ENCODE assay signal across 8 cellular contexts in the genomic region with DNA sequence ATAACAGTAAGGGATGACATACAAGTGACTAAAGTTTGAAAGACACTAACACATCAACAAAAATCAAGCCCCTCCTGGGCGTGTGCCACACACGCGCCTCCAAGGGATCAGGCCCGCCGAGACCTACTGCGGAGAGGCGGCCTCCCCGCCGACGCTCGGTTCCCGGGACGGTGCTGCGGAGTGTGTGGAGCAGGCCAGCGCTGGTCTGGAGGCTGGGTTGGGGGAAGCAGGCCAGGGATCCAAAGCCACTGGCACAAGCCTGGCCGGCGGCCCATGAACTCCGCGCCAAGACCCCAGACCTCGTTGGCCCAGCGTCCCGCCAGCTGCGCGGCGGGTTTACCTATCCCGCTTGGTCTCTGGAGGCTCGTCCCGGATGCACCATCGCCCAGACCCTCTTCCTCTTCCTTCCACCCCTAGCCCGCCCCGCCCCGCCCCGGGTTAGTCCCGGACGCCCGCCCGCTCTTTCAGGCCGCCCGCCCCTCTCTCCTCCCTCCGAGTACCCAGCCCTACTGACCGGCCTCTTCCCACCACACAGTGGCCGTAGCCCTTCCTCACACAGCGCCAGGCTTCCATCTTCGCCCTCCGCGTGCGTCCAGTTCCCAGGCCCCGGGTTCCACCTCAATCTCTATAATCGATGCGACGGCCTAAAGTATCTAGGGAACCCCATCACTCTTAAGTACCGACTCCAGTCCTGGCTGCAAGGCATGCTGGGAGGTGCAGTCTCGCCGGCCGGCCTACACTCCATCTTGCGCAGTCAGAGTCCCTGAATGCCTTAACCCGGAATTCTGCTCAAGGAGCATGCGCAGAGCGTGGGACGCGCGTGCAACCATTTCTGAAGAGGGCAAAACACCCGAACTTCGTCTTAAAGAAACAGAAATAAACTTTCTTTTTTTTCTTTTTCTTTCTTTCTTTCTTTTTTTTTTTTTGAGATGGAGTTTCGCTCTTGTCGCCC. TPM values are rescaled to one million over a fixed set of nuclear protein-coding genes. Genes with fewer than 3 reads are reported as not detected.
DNase-seq lines count a peak whose midpoint lies in the region; ATAC-seq lines count a peak whose summit lies in the region.

A gene with protein sequence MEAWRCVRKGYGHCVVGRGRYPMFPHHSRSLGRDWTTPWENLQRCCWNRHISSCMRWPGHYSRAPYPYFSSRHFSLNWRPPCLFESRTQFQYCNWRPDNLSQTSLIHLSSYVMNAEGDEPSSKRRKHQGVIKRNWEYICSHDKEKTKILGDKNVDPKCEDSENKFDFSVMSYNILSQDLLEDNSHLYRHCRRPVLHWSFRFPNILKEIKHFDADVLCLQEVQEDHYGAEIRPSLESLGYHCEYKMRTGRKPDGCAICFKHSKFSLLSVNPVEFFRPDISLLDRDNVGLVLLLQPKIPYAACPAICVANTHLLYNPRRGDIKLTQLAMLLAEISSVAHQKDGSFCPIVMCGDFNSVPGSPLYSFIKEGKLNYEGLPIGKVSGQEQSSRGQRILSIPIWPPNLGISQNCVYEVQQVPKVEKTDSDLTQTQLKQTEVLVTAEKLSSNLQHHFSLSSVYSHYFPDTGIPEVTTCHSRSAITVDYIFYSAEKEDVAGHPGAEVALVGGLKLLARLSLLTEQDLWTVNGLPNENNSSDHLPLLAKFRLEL (minus strand): TSS at position 769 of the 952 bp plus-strand sequence. CDS start 196 bp downstream, at position 573.

- DNase-seq in NCI-H69 (lab: John Stamatoyannopoulos, UW) = peak; percentile 99
- DNase-seq in activated CD4-positive, alpha-beta T cell treated with anti-CD3 and anti-CD28 coated beads, Interleukin-2, amount 10 ng/mL, durations not matched to agents 7 days and 5 days = peak; percentile 97
- peak; percentile 38 for DNase-seq in cortex of kidney (lab: John Stamatoyannopoulos, UW)
- peak; percentile 96 to 97 for DNase-seq in left colon
- peak; percentile 97 for DNase-seq in stimulated activated CD4-positive, alpha-beta T cell treated with anti-CD3 and anti-CD28 coated beads, Interleukin-1b, Interleukin-23, amount 100 ng/mL, for 48 hours

- H3K4me1 Mint-ChIP-seq in activated CD4-positive, alpha-beta T cell treated with anti-CD3 and anti-CD28 coated beads, Interleukin-2, amount 10 ng/mL, durations not matched to agents 7 days and 5 days = peaks cover 36% of the 10 kb centered on the region

- ATAC-seq in GM19328 (IDR thresholded peaks at IDR 0.05; ENCODE audit: unreplicated experiment) (peak; percentile 88), HG03520 (IDR thresholded peaks at IDR 0.05; ENCODE audit: unreplicated experiment) (peak; percentile 97), left colon (peak; percentile 96)

- H3K4me3 Mint-ChIP-seq in activated CD4-positive, alpha-beta T cell treated with anti-CD3 and anti-CD28 coated beads, Interleukin-2, amount 10 ng/mL, durations not matched to agents 7 days and 5 days = peak within 1 kb of the TSS; percentile 99

- H3K4me2 ChIP-seq in BLaER1 = peak within 1 kb of the TSS; percentile 85

- H3K4me3 ChIP-seq in BLaER1 = peak within 1 kb of the TSS; percentile 75

- no peaks in the 10 kb centered on the region for H3K27me3 Mint-ChIP-seq in activated CD4-positive, alpha-beta T cell treated with anti-CD3 and anti-CD28 coated beads, Interleukin-2, amount 10 ng/mL, durations not matched to agents 7 days and 5 days

- POLR2A ChIA-PET in activated CD4-positive, alpha-beta T cell treated with anti-CD3 and anti-CD28 coated beads, Interleukin-2, amount 10 ng/mL, durations not matched to agents 7 days and 5 days (lab: Charles Lee) = no interaction called here

- no peaks in the 10 kb centered on the region for H3K9me3 ChIP-seq in BLaER1

- H4K20me1 ChIP-seq in BLaER1 = no peaks in the 10 kb centered on the region

- CTCF ChIA-PET in activated CD4-positive, alpha-beta T cell treated with anti-CD3 and anti-CD28 coated beads, Interleukin-2, amount 10 ng/mL, durations not matched to agents 7 days and 5 days (lab: Charles Lee) = interaction anchor here (1.0 to 1.4 kb wide), 2 partner anchors 10 to 12 kb away, joined by 3 read pairs; no protein-coding TSS in a partner anchor

- H3K9ac ChIP-seq in BLaER1 = peak within 1 kb of the TSS; percentile 93

- peak within 1 kb of the TSS; percentile 100 for H3K27ac Mint-ChIP-seq in activated CD4-positive, alpha-beta T cell treated with anti-CD3 and anti-CD28 coated beads, Interleukin-2, amount 10 ng/mL, durations not matched to agents 7 days and 5 days

- no peaks in the 10 kb centered on the region for H3K9me3 Mint-ChIP-seq in activated CD4-positive, alpha-beta T cell treated with anti-CD3 and anti-CD28 coated beads, Interleukin-2, amount 10 ng/mL, durations not matched to agents 7 days and 5 days

- intact Hi-C loops in left colon (cut with DNase I, micrococcal nuclease) = no loop called here

- H3K4me1 ChIP-seq in BLaER1 = peaks cover 18% of the 10 kb centered on the region

- H3K27ac ChIP-seq in BLaER1 = peak within 1 kb of the TSS; percentile 91

- peaks cover 21% of the 10 kb centered on the region for H3K36me3 ChIP-seq in BLaER1

- H3K36me3 Mint-ChIP-seq in activated CD4-positive, alpha-beta T cell treated with anti-CD3 and anti-CD28 coated beads, Interleukin-2, amount 10 ng/mL, durations not matched to agents 7 days and 5 days (ENCODE audit: low read depth) = peaks cover 29% of the 10 kb centered on the region

- no peaks in the 10 kb centered on the region for H3K27me3 ChIP-seq in BLaER1

RNA-seq across cellular contexts. Expression of the gene that starts here (rescaled TPM):
- 10 to 100 TPM; 51.8 to 57.7 TPM for total RNA-seq in activated CD4-positive, alpha-beta T cell treated with anti-CD3 and anti-CD28 coated beads, Interleukin-2, amount 10 ng/mL, durations not matched to agents 7 days and 5 days
- total RNA-seq in left colon = 10 to 100 TPM; 22.3 to 24.4 TPM

Comparison
In these comparisons a context has a peak if more than half of its experiments do, and no peak if none do; other contexts are left out.
1. Peak in every context shown above with its lines: DNase-seq, ATAC-seq, H3K4me3 ChIP-seq and H3K27ac ChIP-seq.
2. DNase-seq: peak in every context shown above with its lines; median percentile 99 in NCI-H69; 97 in activated CD4-positive, alpha-beta T cell treated with anti-CD3 and anti-CD28 coated beads, Interleukin-2, amount 10 ng/mL, durations not matched to agents 7 days and 5 days; 97 in stimulated activated CD4-positive, alpha-beta T cell treated with anti-CD3 and anti-CD28 coated beads, Interleukin-1b, Interleukin-23, amount 100 ng/mL, for 48 hours; 96 in left colon; 38 in cortex of kidney.